In genomic region chr9:36337002-36337401, GRCh38 we compare ENCODE assay signal across 31 cellular contexts.
DNase-seq lines count a peak whose midpoint lies in the region; ATAC-seq and TF ChIP-seq lines count a peak whose summit lies in the region.
"Had no signal": no experiment of that assay in that cellular context is flagged by ENCODE, and none has a peak within 500 bp of the region (broad histone marks: within the 10 kb centered on the region; RNA-seq: fewer than 3 reads in every experiment).

No MANE protein-coding gene starts in this region.

- H3K27me3 ChIP-seq in breast epithelium (no peaks in the 10 kb centered on the region), RWPE2 (ENCODE audit: insufficient read depth, poor library complexity, severe bottlenecking) (no peaks in the 10 kb centered on the region)
- H3K27me3 ChIP-seq: adrenal gland, heart right ventricle, Peyer's patch, SJCRH30, thyroid gland had no signal

- H3K9me3 Mint-ChIP-seq in MCF 10A (ENCODE audit: unreplicated experiment) = no peaks in the 10 kb centered on the region
- H3K9me3 Mint-ChIP-seq: HFFc6 had no signal

- peak overlapping the region; percentile 59 for H3K27ac Mint-ChIP-seq in MCF 10A (ENCODE audit: low read depth, unreplicated experiment)
- H3K27ac Mint-ChIP-seq: HFFc6, progenitor cell of endocrine pancreas had no signal

- peaks cover 20% of the 10 kb centered on the region for H3K4me1 Mint-ChIP-seq in MCF 10A (ENCODE audit: insufficient read depth, unreplicated experiment)

- peak; percentile 76 for DNase-seq in MCF 10A (ENCODE audit: unreplicated experiment)
- DNase-seq in breast epithelium (ENCODE audit: low spot score in 2 of 2) = no peak
- DNase-seq in RWPE2 (ENCODE audit: low spot score) = no peak
- peak; percentile 97 for DNase-seq in epithelial cell of esophagus (ENCODE audit: low read depth)
- no peak for DNase-seq in stimulated activated CD4-positive, alpha-beta T cell treated with anti-CD3 and anti-CD28 coated beads, Interleukin-4, amount 100 ng/mL, for 4 hours
- DNase-seq in NCI-H526 (lab: John Stamatoyannopoulos, UW) = no peak
- DNase-seq: ACHN; activated CD4-positive, alpha-beta T cell treated with anti-CD3 and anti-CD28 coated beads, Interleukin-2, amount 50 U/mL, for 1 hour; activated CD8-positive, alpha-beta memory T cell treated with anti-CD3 and anti-CD28 coated beads, Interleukin-2, amount 50 U/mL, for 4 hours; activated gamma-delta T cell; adrenal gland; COR-L47; DMS53; effector CD8-positive, alpha-beta T cell; heart right ventricle; HFFc6; mesenchymal stem cell; NCI-H1092 treated with DMSO at 0.1 percent for 48 hours; NCI-H1930; NCI-H2227 treated with DMSO at 0.1 percent for 48 hours; NCI-H69; Peyer's patch; SJCRH30; stimulated activated naive CD8-positive, alpha-beta T cell treated with anti-CD3 and anti-CD28 coated beads, Interleukin-15, Interleukin-2, amounts not matched to agents 100 U/mL and 50 U/mL, for 24 hours; thyroid gland had no signal

- no TSS peak for BruUV-seq in MCF 10A (replicated peaks; lab: Mats Ljungman, UMichigan)

- TF ChIP-seq CTCF in MCF 10A (IDR thresholded peaks at IDR 0.05; ENCODE audit: unreplicated experiment) (no peak), breast epithelium (IDR thresholded peaks at IDR 0.05) (no peak), RWPE2 (IDR thresholded peaks at IDR 0.05; ENCODE audit: poor library complexity, severe bottlenecking) (no peak), epithelial cell of esophagus (IDR thresholded peaks at IDR 0.05; ENCODE audit: insufficient read depth, low read depth, low read length, missing control alignments) (no peak)

- ATAC-seq in RWPE2 (ENCODE audit: low read depth) (peak; percentile 87), HG02623 (IDR thresholded peaks at IDR 0.05; ENCODE audit: unreplicated experiment) (no peak), HG03521 (IDR thresholded peaks at IDR 0.05; ENCODE audit: unreplicated experiment) (no peak)
- ATAC-seq: sciatic nerve; stimulated activated naive CD8-positive, alpha-beta T cell treated with anti-CD3 and anti-CD28 coated beads, Interleukin-15, Interleukin-2, amounts not matched to agents 100 U/mL and 50 U/mL, for 24 hours had no signal

- H3K4me1 ChIP-seq in breast epithelium (no peaks in the 10 kb centered on the region), RWPE2 (ENCODE audit: insufficient read depth, poor library complexity, severe bottlenecking) (peaks cover 10% of the 10 kb centered on the region)
- H3K4me1 ChIP-seq: Peyer's patch, SJCRH30 had no signal

- H3K9me3 ChIP-seq in breast epithelium (no peaks in the 10 kb centered on the region), RWPE2 (ENCODE audit: severe bottlenecking) (no peaks in the 10 kb centered on the region)
- H3K9me3 ChIP-seq: adrenal gland, heart right ventricle, Peyer's patch, SJCRH30, thyroid gland had no signal

- CTCF ChIA-PET in MCF 10A (lab: Yijun Ruan, JAX) = interaction anchor here (0.7 to 9.7 kb wide), 3 partner anchors 7 to 113 kb away, joined by 3 to 54 read pairs (median 3); no protein-coding TSS in a partner anchor

- no peak overlapping the region for H3K4me3 Mint-ChIP-seq in MCF 10A (ENCODE audit: unreplicated experiment)
- H3K4me3 Mint-ChIP-seq: HFFc6 had no signal

- no peaks in the 10 kb centered on the region for H3K27me3 Mint-ChIP-seq in MCF 10A (ENCODE audit: insufficient read depth, unreplicated experiment)
- H3K27me3 Mint-ChIP-seq: progenitor cell of endocrine pancreas had no signal

- H3K4me3 ChIP-seq in breast epithelium (no peak overlapping the region), RWPE2 (ENCODE audit: severe bottlenecking) (no peak overlapping the region), epithelial cell of esophagus (ENCODE audit: low read length) (no peak overlapping the region)
- H3K4me3 ChIP-seq: adrenal gland, GM23248, heart right ventricle, Peyer's patch, SJCRH30, thyroid gland had no signal

- intact Hi-C loops in MCF 10A (cut with micrococcal nuclease) (no loop called here), breast epithelium (cut with DNase I; ENCODE audit: low total_unique reads) (no loop called here)

- H3K36me3 ChIP-seq in breast epithelium = no peaks in the 10 kb centered on the region
- peaks cover 52% of the 10 kb centered on the region for H3K36me3 ChIP-seq in RWPE2 (ENCODE audit: low read depth)

- H3K36me3 Mint-ChIP-seq in MCF 10A (ENCODE audit: insufficient read depth, unreplicated experiment) = peaks cover 57% of the 10 kb centered on the region

- POLR2A ChIA-PET in MCF 10A (lab: Yijun Ruan, JAX) = interaction anchor here (0.7 to 1.6 kb wide), 10 partner anchors 8 to 263 kb away, joined by 3 to 8 read pairs (median 3); partner anchors contain the start of genes CLTA, GNE and RNF38

- no peak overlapping the region for H3K27ac ChIP-seq in breast epithelium
- no peak overlapping the region for H3K27ac ChIP-seq in RWPE2 (ENCODE audit: poor library complexity, severe bottlenecking)
- H3K27ac ChIP-seq: adrenal gland, GM23248, HL-60, Peyer's patch, SJCRH30, thyroid gland had no signal

- no peak for TF ChIP-seq POLR2A in breast epithelium (IDR thresholded peaks at IDR 0.05)

Comparison
In these comparisons a context has a peak if more than half of its experiments do, and no peak if none do; other contexts are left out.
1. DNase-seq: peak in MCF 10A (single experiment) and epithelial cell of esophagus (single experiment); none in breast epithelium (0 of 2), RWPE2 (single experiment), stimulated activated CD4-positive, alpha-beta T cell treated with anti-CD3 and anti-CD28 coated beads, Interleukin-4, amount 100 ng/mL, for 4 hours (0 of 2) and NCI-H526 (0 of 2).